Comparison of ENCODE assay signal across 27 cellular contexts in genomic region chr20:57217802-57218201, GRCh38. TPM values are rescaled to one million over a fixed set of nuclear protein-coding genes. Genes with fewer than 3 reads are reported as not detected.
DNase-seq lines count a peak whose midpoint lies in the region; ATAC-seq, FAIRE-seq and TF ChIP-seq lines count a peak whose summit lies in the region.
"Had no signal": no experiment of that assay in that cellular context is flagged by ENCODE, and none has a peak within 500 bp of the region (broad histone marks: within the 10 kb centered on the region; RNA-seq: fewer than 3 reads in every experiment).

No MANE protein-coding gene starts in this region.

- H3K36me3 ChIP-seq in OCI-LY1 (ENCODE audit: insufficient read depth, low read length) (peaks cover 100% of the 10 kb centered on the region), K562 (ENCODE audit: control insufficient read depth, insufficient read depth, low read length) (no peaks in the 10 kb centered on the region), osteoblast (ENCODE audit: insufficient read depth, low read length) (no peaks in the 10 kb centered on the region)
- H3K36me3 ChIP-seq: BE2C, BLaER1 had no signal

- no peaks in the 10 kb centered on the region for H3K9me2 ChIP-seq in OCI-LY1 (ENCODE audit: low read depth, low read length)

- POLR2A ChIA-PET in K562 (lab: Yijun Ruan, JAX) = interaction anchor here (1.2 kb wide), 1 partner anchor 16 kb away, joined by 3 read pairs; no protein-coding TSS in a partner anchor

- no peak for FAIRE-seq in K562 (lab: Jason Lieb, UNC)
- FAIRE-seq: A204.1, GM12891, GM19239 had no signal

- H3K9ac ChIP-seq in OCI-LY1 (ENCODE audit: low read length) (no peak overlapping the region; the same call in 1 of the 2 replicates), K562 (ENCODE audit: insufficient read depth in 1 of 2, low read depth in 2 of 2, low read length in 2 of 2) (no peak overlapping the region)
- H3K9ac ChIP-seq: BLaER1 had no signal

- H3K4me3 ChIP-seq in OCI-LY1 (ENCODE audit: low read depth, low read length, poor library complexity, severe bottlenecking) (no peak overlapping the region), K562 (no peak overlapping the region), osteoblast (ENCODE audit: insufficient read depth, low read length) (no peak overlapping the region)
- H3K4me3 ChIP-seq: BLaER1 had no signal

- CTCF ChIA-PET in K562 (lab: Yijun Ruan, JAX; ENCODE audit: low intra/inter-chr PET ratio) = no interaction called here

- H3K4me1 ChIP-seq in OCI-LY1 (ENCODE audit: insufficient read depth, low read length, severe bottlenecking) (peaks cover 24% of the 10 kb centered on the region), K562 (replicated peaks in 1 of 2; ENCODE audit: control insufficient read depth in 2 of 2, insufficient read depth in 2 of 2, low read length in 2 of 2) (no peaks in the 10 kb centered on the region), osteoblast (ENCODE audit: insufficient read depth, low read length) (no peaks in the 10 kb centered on the region)
- H3K4me1 ChIP-seq: BE2C had no signal

- peak overlapping the region; percentile 61 for H3K27ac ChIP-seq in OCI-LY1 (ENCODE audit: low read depth, low read length, poor library complexity, severe bottlenecking)
- H3K27ac ChIP-seq in K562 (ENCODE audit: extremely low read depth, low read depth, low read length) = no peak overlapping the region
- H3K27ac ChIP-seq in osteoblast (ENCODE audit: low read depth, low read length) = no peak overlapping the region
- H3K27ac ChIP-seq: BLaER1 had no signal

- no peak for TF ChIP-seq POLR2A in K562 (conservative IDR thresholded peaks at IDR 0.05)

- H3K79me2 ChIP-seq in OCI-LY1 (ENCODE audit: insufficient read depth, low read length) (peaks cover 17% of the 10 kb centered on the region; the same call in 1 of the 2 replicates), K562 (ENCODE audit: control insufficient read depth, insufficient read depth, low read length) (no peaks in the 10 kb centered on the region), osteoblast (ENCODE audit: insufficient read depth, low read length) (no peaks in the 10 kb centered on the region)

- TF ChIP-seq RAD21 in K562 (CRISPR knock-in tag; conservative IDR thresholded peaks at IDR 0.05 in 1 of 2, IDR thresholded peaks at IDR 0.05 in 1 of 2) = no peak

- no peaks in the 10 kb centered on the region for H3K9me1 ChIP-seq in K562 (ENCODE audit: control insufficient read depth, insufficient read depth, low read length)

- WGBS in K562 (ENCODE audit: insufficient coverage, low coverage, missing lambda C conversion rate) = 0% methylated on average over 9 of the region's 9 CpGs

- H2AFZ ChIP-seq in OCI-LY1 (ENCODE audit: low read length) (no peak overlapping the region), K562 (ENCODE audit: low read depth, low read length) (no peak overlapping the region), osteoblast (ENCODE audit: low read length) (no peak overlapping the region)

- BruUV-seq in K562 (replicated peaks; lab: Mats Ljungman, UMichigan) = no TSS peak

- H3K27me3 ChIP-seq in OCI-LY1 (ENCODE audit: insufficient read depth, low read length) (no peaks in the 10 kb centered on the region), K562 (ENCODE audit: control insufficient read depth in 2 of 2, insufficient read depth in 2 of 2, low read length in 2 of 2) (peaks cover 8 to 81% of the 10 kb centered on the region in 2 experiments; a peak in 3 of 5 replicates), osteoblast (ENCODE audit: insufficient read depth, low read length) (no peaks in the 10 kb centered on the region)
- H3K27me3 ChIP-seq: BE2C had no signal

- intact Hi-C loops in K562 (cut with micrococcal nuclease) = no loop called here

- no peak for TF ChIP-seq EP300 in K562 (IDR thresholded peaks at IDR 0.05; ENCODE audit: low read length)

- H3K9me3 ChIP-seq in OCI-LY1 (ENCODE audit: low read length) (no peaks in the 10 kb centered on the region), K562 (replicated peaks; ENCODE audit: control insufficient read depth, insufficient read depth, low read depth, low read length) (no peaks in the 10 kb centered on the region), osteoblast (ENCODE audit: low read depth, low read length) (no peaks in the 10 kb centered on the region)
- H3K9me3 ChIP-seq: BE2C had no signal

- H4K20me1 ChIP-seq in OCI-LY1 (ENCODE audit: insufficient read depth, low read length) = no peaks in the 10 kb centered on the region
- H4K20me1 ChIP-seq in K562 (replicated peaks; ENCODE audit: control insufficient read depth, insufficient read depth, low read length) = 0 out of 2 replicates have a peak, but pooled peaks cover 5% of the 10 kb centered on the region
- H4K20me1 ChIP-seq in osteoblast (ENCODE audit: insufficient read depth, low read length) = no peaks in the 10 kb centered on the region
- H4K20me1 ChIP-seq: BLaER1 had no signal

- H3F3A ChIP-seq in OCI-LY1 (ENCODE audit: insufficient read depth, low read length) = 0 out of 2 replicates have a peak, but pooled peaks cover 3% of the 10 kb centered on the region

- DNase-seq in K562 (ENCODE audit: extremely low read depth in 1 of 4, low spot score in 3 of 4) = no peak
- DNase-seq in osteoblast (ENCODE audit: insufficient read length, low spot score, missing footprints) = peak; percentile 74
- DNase-seq in HuH-7 (ENCODE audit: low spot score) = no peak
- DNase-seq in mucosa of gallbladder (ENCODE audit: low spot score) = no peak
- DNase-seq in kidney glomerular epithelial cell (lab: John Stamatoyannopoulos, UW) = no peak
- DNase-seq: 8988T; ACHN; BE2C; C1 segment of cervical spinal cord; CD4-positive, alpha-beta memory T cell; CD4-positive, CD25-positive, alpha-beta regulatory T cell; CD8-positive, alpha-beta memory T cell; COR-L47; DMS 273 treated with DMSO at 0.1 percent for 48 hours; DMS153; DMS53; DMS79; DND-41; EL; GDM1 had no signal

- TF ChIP-seq CTCF in OCI-LY1 (IDR thresholded peaks at IDR 0.05; ENCODE audit: low read length) = no peak
- no peak for TF ChIP-seq CTCF in K562 (IDR thresholded peaks at IDR 0.05 in 2 of 3, conservative IDR thresholded peaks at IDR 0.05 in 1 of 3; ENCODE audit: insufficient read depth in 2 of 3, low read depth in 1 of 3, low read length in 3 of 3)
- TF ChIP-seq CTCF in osteoblast (IDR thresholded peaks at IDR 0.05; ENCODE audit: extremely low read depth, low read depth, low read length) = no peak

- H3K4me2 ChIP-seq in OCI-LY1 (ENCODE audit: low read length) (no peak overlapping the region), K562 (ENCODE audit: insufficient read depth, low read length) (no peak overlapping the region), osteoblast (ENCODE audit: insufficient read depth, low read length) (no peak overlapping the region)
- H3K4me2 ChIP-seq: BLaER1 had no signal

- no peak for ATAC-seq in K562

- in situ Hi-C loops in K562 (cut with MboI) = no loop called here

TF ChIP-seq in K562, 482 proteins besides CTCF, POLR2A, EP300 and RAD21:
- TF ChIP-seq ZFP91 (CRISPR knock-in tag; IDR thresholded peaks at IDR 0.05) (no peak), EWSR1 (IDR thresholded peaks at IDR 0.05; ENCODE audit: borderline replicate concordance, low read depth, partially characterized antibody) (peak; percentile 23), THRAP3 (IDR thresholded peaks at IDR 0.05; ENCODE audit: borderline replicate concordance) (no peak)

RNA-seq across cellular contexts. Expression of gene BMP7, which starts 48.6 kb away (rescaled TPM):
- total RNA-seq in K562 (2011; cell fraction: chromatin; rRNA removed; ENCODE audit: low replicate concordance) = not detected in 2 replicates
- not detected in 2 replicates for total RNA-seq in K562 (2011; cell fraction: nucleolus; rRNA removed)
- not detected in 2 replicates for total RNA-seq in K562 (2011; cell fraction: nucleoplasm; rRNA removed)
- total RNA-seq in K562 (2014; rRNA removed) (not detected in 2 replicates), K562 (2014; rRNA removed; fragmentation: Illumina TruSeq; extraction: Trizol) (not detected in 2 replicates), K562 (2015; rRNA removed; fragmentation: Illumina TruSeq; extraction: Trizol) (not detected in 2 replicates), K562 (2021) (0.13 and 0.18 TPM in 2 replicates), osteoblast (not detected in 2 replicates), mucosa of gallbladder (1.2 TPM)
- polyA plus RNA-seq in K562 (2011; rRNA removed) (not detected in 2 replicates), K562 (2014; fragmentation: Illumina TruSeq; extraction: Trizol) (not detected in 2 replicates), K562 (2014; fragmentation: Nextera tagmentation; extraction: Ambion mirVana) (not detected), K562 (2014; rRNA removed) (not detected in 2 replicates)
- not detected in 2 replicates for polyA plus RNA-seq in K562 (2011; cell fraction: cytosol; rRNA removed)
- polyA plus RNA-seq in K562 (2011; cell fraction: nucleus; rRNA removed) = not detected in 2 replicates
- 0.07 and 0.15 TPM in 2 replicates for polyA plus RNA-seq in K562 (2012)
- not detected in 2 replicates for polyA minus RNA-seq in K562 (2011; rRNA and poly(A)+ RNA removed)
- not detected in 2 replicates for polyA minus RNA-seq in K562 (2011; cell fraction: cytosol; rRNA and poly(A)+ RNA removed)
- polyA minus RNA-seq in K562 (2011; cell fraction: nucleus; rRNA and poly(A)+ RNA removed) = not detected in 2 replicates
- total RNA-seq: CD4-positive, alpha-beta memory T cell; CD4-positive, CD25-positive, alpha-beta regulatory T cell; CD8-positive, alpha-beta memory T cell had no signal
- polyA plus RNA-seq: AG04450; CD14-positive monocyte; CD4-positive, alpha-beta memory T cell; CD4-positive, CD25-positive, alpha-beta regulatory T cell; CD8-positive, alpha-beta memory T cell had no signal
